ENCODE assay signal across 28 cellular contexts in genomic region chr18:58253318-58253717, GRCh38.
"Had no signal": no experiment of that assay in that cellular context is flagged by ENCODE, and none has a peak within 500 bp of the region (broad histone marks: within the 10 kb centered on the region; RNA-seq: fewer than 3 reads in every experiment).

No MANE protein-coding gene starts in this region.

- DNase-seq: activated CD4-positive, alpha-beta memory T cell treated with anti-CD3 and anti-CD28 coated beads, Interleukin-2, amount 10 ng/mL, durations not matched to agents 7 days and 5 days; activated CD4-positive, alpha-beta T cell treated with anti-CD3 and anti-CD28 coated beads for 1 hour; activated CD4-positive, alpha-beta T cell treated with anti-CD3 and anti-CD28 coated beads for 48 hours; activated CD4-positive, CD25-positive, alpha-beta regulatory T cell; activated CD8-positive, alpha-beta memory T cell treated with anti-CD3 and anti-CD28 coated beads for 24 hours; activated CD8-positive, alpha-beta memory T cell treated with anti-CD3 and anti-CD28 coated beads, Interleukin-2, amount 10 ng/mL, durations not matched to agents 7 days and 5 days; activated CD8-positive, alpha-beta memory T cell treated with anti-CD3 and anti-CD28 coated beads, Interleukin-2, amount 50 U/mL, for 48 hours; activated gamma-delta T cell; activated naive CD4-positive, alpha-beta T cell treated with anti-CD3 and anti-CD28 coated beads for 36 hours; activated T-cell treated with anti-CD3 and anti-CD28 coated beads, Interleukin-2, amount 50 U/mL, for 72 hours; adrenal gland; body of pancreas; caudate nucleus; cerebellar nuclear complex; NCI-H1092 treated with DMSO at 0.1 percent for 48 hours; NCI-H1417; NCI-H187; NCI-H2029 treated with DMSO at 0.1 percent for 48 hours; NCI-H2107; NCI-H2171; NCI-H510A; NCI-H748 treated with DMSO at 0.1 percent for 48 hours; Right ventricle myocardium superior; T-cell; T-helper 2 cell; T-helper 9 cell; WERI-Rb-1 had no signal

- H3K9me3 ChIP-seq: adrenal gland, body of pancreas, breast epithelium had no signal

- H3K27me3 ChIP-seq: adrenal gland, body of pancreas, breast epithelium had no signal

- H3K4me1 ChIP-seq: adrenal gland, breast epithelium had no signal

- H3K36me3 ChIP-seq: adrenal gland had no signal

- H3K27ac ChIP-seq: adrenal gland, breast epithelium, WERI-Rb-1 had no signal

- H3K4me3 ChIP-seq: adrenal gland, body of pancreas, breast epithelium had no signal
